Comparison of ENCODE assay signal across 8 cellular contexts in genomic region chr6:14276667-14277404, GRCh38.
A peak's percentile ranks its signal among the peaks of the same experiment; 100 is the strongest.
DNase-seq lines count a peak whose midpoint lies in the region; ATAC-seq and TF ChIP-seq lines count a peak whose summit lies in the region.

No MANE protein-coding gene starts in this region.

- H3K79me2 ChIP-seq in hepatocyte: no peaks in the 10 kb centered on the region

- H3K27me3 ChIP-seq in hepatocyte: no peaks in the 10 kb centered on the region

- H3K36me3 ChIP-seq in hepatocyte (replicated peaks; ENCODE audit: insufficient read depth, low read depth): no peaks in the 10 kb centered on the region

- H3K9me2 ChIP-seq in hepatocyte (replicated peaks; ENCODE audit: insufficient read depth): no peaks in the 10 kb centered on the region

- peak overlapping the region; percentile 16 for H3K4me3 Mint-ChIP-seq in chondrocyte (ENCODE audit: unreplicated experiment)

- peaks cover 2% of the 10 kb centered on the region for H3K36me3 Mint-ChIP-seq in chondrocyte (ENCODE audit: low read depth)

- peak overlapping the region; percentile 92 for H3K27ac Mint-ChIP-seq in chondrocyte (ENCODE audit: unreplicated experiment)

- no peak overlapping the region for H3K4me3 ChIP-seq in hepatocyte

- TF ChIP-seq CTCF in chondrocyte (IDR thresholded peaks at IDR 0.05): no peak
- no peak for TF ChIP-seq CTCF in hepatocyte (IDR thresholded peaks at IDR 0.05; ENCODE audit: poor library complexity)

- peak; percentile 40 for DNase-seq in LHCN-M2 (ENCODE audit: low read depth)
- DNase-seq in chondrocyte (ENCODE audit: low spot score): no peak
- DNase-seq in superior temporal gyrus (ENCODE audit: extremely low spot score): peak; percentile 63
- no peak for DNase-seq in G401 (ENCODE audit: low spot score)
- DNase-seq in hepatocyte (ENCODE audit: low spot score): no peak
- DNase-seq in activated CD8-positive, alpha-beta memory T cell treated with anti-CD3 and anti-CD28 coated beads, Interleukin-2, amount 50 U/mL, for 4 hours: no peak

- H2AFZ ChIP-seq in hepatocyte: no peak overlapping the region

- H3K9me3 Mint-ChIP-seq in chondrocyte (ENCODE audit: low read depth): no peaks in the 10 kb centered on the region

- WGBS in hepatocyte (ENCODE audit: low lambda C conversion rate, missing lambda C conversion rate): 67% methylated on average over 4 of the region's 4 CpGs

- H3K4me1 Mint-ChIP-seq in chondrocyte (ENCODE audit: low read depth): peaks cover 38% of the 10 kb centered on the region

- no peaks in the 10 kb centered on the region for H3K27me3 Mint-ChIP-seq in chondrocyte (ENCODE audit: low read depth)

- ATAC-seq in GM18508 (IDR thresholded peaks at IDR 0.05; ENCODE audit: insufficient read depth, unreplicated experiment): peak; percentile 84
- ATAC-seq in GM21619 (IDR thresholded peaks at IDR 0.05; ENCODE audit: unreplicated experiment): peak; percentile 92

- H3K27ac ChIP-seq in hepatocyte: no peak overlapping the region

- no peaks in the 10 kb centered on the region for H4K20me1 ChIP-seq in hepatocyte (ENCODE audit: insufficient read depth, poor library complexity, severe bottlenecking)

- no peaks in the 10 kb centered on the region for H3K4me1 ChIP-seq in hepatocyte (ENCODE audit: insufficient read depth)

- H3K9me3 ChIP-seq in hepatocyte (ENCODE audit: low read depth): no peaks in the 10 kb centered on the region

- no peak overlapping the region for H3K4me2 ChIP-seq in hepatocyte

- in situ Hi-C loops in G401 (cut with HindIII; ENCODE audit: low sequenced_read_pairs): no loop called here

Comparison
In these comparisons a context has a peak if more than half of its experiments do, and no peak if none do; other contexts are left out.
1. DNase-seq: peak in LHCN-M2 (single experiment) and superior temporal gyrus (single experiment); none in chondrocyte (single experiment), G401 (single experiment), hepatocyte (single experiment) and activated CD8-positive, alpha-beta memory T cell treated with anti-CD3 and anti-CD28 coated beads, Interleukin-2, amount 50 U/mL, for 4 hours (single experiment).